ENCODE assay signal across 21 cellular contexts in genomic region chr2:197477764-197478163, GRCh38.
"Had no signal": no experiment of that assay in that cellular context is flagged by ENCODE, and none has a peak within 500 bp of the region (broad histone marks: within the 10 kb centered on the region; RNA-seq: fewer than 3 reads in every experiment).

No MANE protein-coding gene starts in this region.

- H3K27ac Mint-ChIP-seq: activated CD4-positive, alpha-beta T cell treated with anti-CD3 and anti-CD28 coated beads, Interleukin-2, amount 10 ng/mL, durations not matched to agents 24 days and 14 days; nephron; stimulated activated naive B cell treated with anti-CD40 and anti-IgM and Interleukin-4, amounts not matched to agents 10 μg/mL and 1 μg/mL and 100 μg/mL, for 72 hours had no signal

- ATAC-seq: activated CD4-positive, CD25-positive, alpha-beta regulatory T cell treated with anti-CD3 and anti-CD28 coated beads, Interleukin-2, amount 50 U/mL, for 24 hours; body of pancreas; esophagus mucosa; sciatic nerve; SK-N-SH treated with all-trans-retinoic acid at 6 μM for 48 hours; stimulated activated naive B cell treated with anti-CD40 and anti-IgM and Interleukin-4, amounts not matched to agents 10 μg/mL and 1 μg/mL and 100 μg/mL, for 72 hours had no signal

- H3K27me3 Mint-ChIP-seq: activated CD4-positive, alpha-beta memory T cell treated with anti-CD3 and anti-CD28 coated beads, Interleukin-2, amount 10 ng/mL, durations not matched to agents 7 days and 5 days; activated CD4-positive, alpha-beta T cell treated with anti-CD3 and anti-CD28 coated beads, Interleukin-2, amount 10 ng/mL, durations not matched to agents 24 days and 14 days; activated naive CD4-positive, alpha-beta T cell treated with anti-CD3 and anti-CD28 coated beads, Interleukin-2, amount 10 ng/mL, durations not matched to agents 7 days and 5 days; stimulated activated naive B cell treated with anti-CD40 and anti-IgM and Interleukin-4, amounts not matched to agents 10 μg/mL and 1 μg/mL and 100 μg/mL, for 72 hours had no signal

- H3K9me3 Mint-ChIP-seq: activated CD4-positive, alpha-beta memory T cell treated with anti-CD3 and anti-CD28 coated beads, Interleukin-2, amount 10 ng/mL, durations not matched to agents 7 days and 5 days; activated CD4-positive, alpha-beta T cell treated with anti-CD3 and anti-CD28 coated beads, Interleukin-2, amount 10 ng/mL, durations not matched to agents 24 days and 14 days; activated naive CD4-positive, alpha-beta T cell treated with anti-CD3 and anti-CD28 coated beads, Interleukin-2, amount 10 ng/mL, durations not matched to agents 7 days and 5 days; immature natural killer cell; nephron; stimulated activated naive B cell treated with anti-CD40 and anti-IgM and Interleukin-4, amounts not matched to agents 10 μg/mL and 1 μg/mL and 100 μg/mL, for 72 hours had no signal

- H3K4me3 Mint-ChIP-seq: activated CD4-positive, alpha-beta memory T cell treated with anti-CD3 and anti-CD28 coated beads, Interleukin-2, amount 10 ng/mL, durations not matched to agents 7 days and 5 days; activated CD4-positive, alpha-beta T cell treated with anti-CD3 and anti-CD28 coated beads, Interleukin-2, amount 10 ng/mL, durations not matched to agents 24 days and 14 days; activated naive CD4-positive, alpha-beta T cell treated with anti-CD3 and anti-CD28 coated beads, Interleukin-2, amount 10 ng/mL, durations not matched to agents 7 days and 5 days; immature natural killer cell; nephron; stimulated activated naive B cell treated with anti-CD40 and anti-IgM and Interleukin-4, amounts not matched to agents 10 μg/mL and 1 μg/mL and 100 μg/mL, for 72 hours had no signal

- DNase-seq: activated CD4-positive, alpha-beta memory T cell treated with anti-CD3 and anti-CD28 coated beads, Interleukin-2, amount 10 ng/mL, durations not matched to agents 7 days and 5 days; activated CD4-positive, alpha-beta T cell treated with anti-CD3 and anti-CD28 coated beads, Interleukin-2, amount 10 ng/mL, durations not matched to agents 24 days and 14 days; activated naive CD4-positive, alpha-beta T cell treated with anti-CD3 and anti-CD28 coated beads, Interleukin-2, amount 10 ng/mL, durations not matched to agents 7 days and 5 days; activated T-cell treated with anti-CD3 and anti-CD28 coated beads for 4 hours; body of pancreas; cortex of kidney; foreskin melanocyte; immature natural killer cell; midbrain; posterior cingulate gyrus; small intestine; stimulated activated CD4-positive, alpha-beta T cell treated with anti-CD3 and anti-CD28 coated beads, Interleukin-2, amount 100 ng/mL, for 24 hours; stimulated activated naive B cell treated with anti-CD40 and anti-IgM and Interleukin-4, amounts not matched to agents 10 μg/mL and 1 μg/mL and 100 μg/mL, for 72 hours; T-helper 9 cell; transverse colon; uterus had no signal

- H3K4me1 Mint-ChIP-seq: activated naive CD4-positive, alpha-beta T cell treated with anti-CD3 and anti-CD28 coated beads, Interleukin-2, amount 10 ng/mL, durations not matched to agents 7 days and 5 days; nephron; stimulated activated naive B cell treated with anti-CD40 and anti-IgM and Interleukin-4, amounts not matched to agents 10 μg/mL and 1 μg/mL and 100 μg/mL, for 72 hours had no signal
